ENCODE assay signal across 20 cellular contexts in the genomic region with DNA sequence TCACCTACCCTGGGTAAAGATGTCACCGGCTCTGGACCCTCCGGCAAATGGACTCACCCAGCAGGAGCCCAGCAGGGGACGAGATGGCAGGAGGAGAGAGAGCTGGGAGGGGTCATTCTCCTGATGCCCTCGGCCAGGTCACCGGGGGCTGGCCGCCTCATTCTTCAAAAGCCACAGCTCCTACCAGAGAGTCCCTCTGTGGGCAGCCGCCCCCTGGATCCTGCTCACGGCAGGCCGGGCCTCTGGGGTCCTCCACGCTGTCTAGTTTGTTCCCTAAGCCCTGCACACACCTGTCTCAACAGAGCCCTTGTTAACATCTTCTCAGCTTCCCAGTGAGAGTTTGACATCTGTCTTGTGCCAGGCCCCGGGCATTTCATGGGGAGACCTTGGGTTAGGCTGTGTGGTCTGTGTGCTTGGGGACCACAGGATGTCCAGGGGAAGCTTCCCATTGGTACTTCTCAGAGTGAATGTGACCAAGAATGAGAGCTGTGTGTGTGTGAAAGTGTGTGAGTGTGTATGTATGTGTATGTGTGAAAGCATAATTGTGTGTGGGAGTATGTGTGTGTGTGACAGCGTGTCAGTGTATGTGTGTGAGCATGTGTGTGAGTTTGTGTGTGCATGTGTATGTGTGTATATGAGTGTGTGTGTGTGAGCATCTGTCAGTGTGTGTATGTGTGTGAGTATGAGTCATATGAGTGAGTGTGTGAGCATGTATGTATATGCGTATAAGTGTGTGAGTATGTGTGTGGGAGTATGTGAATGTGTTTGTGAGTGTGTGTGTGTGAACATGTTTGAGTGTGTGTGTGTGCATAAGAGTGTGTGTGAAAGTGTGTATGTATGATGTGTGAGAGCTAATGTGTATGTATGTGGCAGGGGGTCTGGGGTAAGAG.
"Had no signal": no experiment of that assay in that cellular context is flagged by ENCODE, and none has a peak within 500 bp of the region (broad histone marks: within the 10 kb centered on the region; RNA-seq: fewer than 3 reads in every experiment).

No MANE protein-coding gene starts in this region.

- ATAC-seq: gastrocnemius medialis; left lobe of liver; mucosa of descending colon; natural killer cell treated with Interleukin-12 subunit alpha and Interleukin-12 subunit beta and Interleukin-15 and Interleukin-18, amount 100 ng/mL, for 72 hours; stimulated activated effector memory CD8-positive, alpha-beta T cell treated with anti-CD3 and anti-CD28 coated beads, Interleukin-12 subunit alpha, Interleukin-12 subunit beta, amount 100 ng/mL, for 72 hours had no signal

- H3K4me1 ChIP-seq: gastrocnemius medialis, prostate gland, right atrium auricular region, stomach, thyroid gland had no signal

- H3K27me3 ChIP-seq: gastrocnemius medialis, right atrium auricular region, sigmoid colon, stomach, thyroid gland had no signal

- H3K4me3 ChIP-seq: gastrocnemius medialis, lung, mucosa of descending colon, prostate gland, right atrium auricular region, sigmoid colon, stomach, thyroid gland had no signal

- H3K9me3 ChIP-seq: gastrocnemius medialis, mucosa of descending colon, prostate gland, right atrium auricular region, sigmoid colon, stomach, thyroid gland had no signal

- FAIRE-seq: kidney had no signal

- H3K36me3 ChIP-seq: gastrocnemius medialis, prostate gland, sigmoid colon, stomach, thyroid gland had no signal

- H3K27ac ChIP-seq: gastrocnemius medialis, prostate gland, right atrium auricular region, sigmoid colon, stomach, thyroid gland had no signal

- DNase-seq: cortex of kidney; foreskin fibroblast; gastrocnemius medialis; head of caudate nucleus; kidney; mucosa of descending colon; naive B cell; nucleus accumbens; sigmoid colon; stimulated activated CD4-positive, alpha-beta T cell treated with anti-CD3 and anti-CD28 coated beads, Interleukin-2, amount 100 ng/mL, for 24 hours; stimulated activated CD4-positive, alpha-beta T cell treated with anti-CD3 and anti-CD28 coated beads, Interleukin-4, amount 100 ng/mL, for 24 hours; stimulated activated naive CD4-positive, alpha-beta T cell treated with Interleukin-2 at 50 U/mL for 16 hours; stomach; thyroid gland had no signal
